ENCODE assay signal across 18 cellular contexts in the genomic region with DNA sequence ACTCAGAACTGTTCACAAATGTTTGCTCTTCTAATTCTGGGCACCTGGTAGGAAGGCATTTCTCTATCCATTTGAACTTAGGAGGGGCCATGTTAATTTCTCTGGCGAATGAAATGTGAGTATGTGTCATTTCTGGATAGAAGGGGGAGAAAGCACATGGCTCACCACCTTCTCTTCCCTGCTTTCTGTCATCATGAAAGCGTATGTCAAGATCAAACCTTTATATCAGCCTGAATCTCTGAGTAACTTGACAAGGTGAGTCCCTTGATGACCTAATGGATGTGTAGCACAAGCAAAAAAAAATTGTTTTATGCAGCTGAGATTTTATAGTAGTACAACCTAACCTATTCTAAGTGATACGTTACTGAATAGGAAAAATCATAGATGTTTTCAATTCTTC. TPM values are rescaled to one million over a fixed set of nuclear protein-coding genes. Genes with fewer than 3 reads are reported as not detected.
DNase-seq lines count a peak whose midpoint lies in the region; ATAC-seq and TF ChIP-seq lines count a peak whose summit lies in the region.
"Had no signal": no experiment of that assay in that cellular context is flagged by ENCODE, and none has a peak within 500 bp of the region (broad histone marks: within the 10 kb centered on the region; RNA-seq: fewer than 3 reads in every experiment).

No MANE protein-coding gene starts in this region.

- H3K9me3 ChIP-seq in endodermal cell (ENCODE audit: control insufficient read depth, low read length), result no peaks in the 10 kb centered on the region

- intact Hi-C loops in activated CD4-positive, alpha-beta T cell treated with anti-CD3 and anti-CD28 coated beads for 36 hours (cut with DNase I, micrococcal nuclease), result loop anchor here in 1 of 2 experiments (2.0 kb wide), 1 partner anchor 16 kb away; no protein-coding TSS in a partner anchor

- CTCF ChIA-PET in activated CD4-positive, alpha-beta T cell treated with anti-CD3 and anti-CD28 coated beads for 36 hours (lab: Charles Lee), result interaction anchor here (0.8 to 1.1 kb wide), 2 partner anchors 17 to 25 kb away, joined by 3 read pairs; no protein-coding TSS in a partner anchor

- POLR2A ChIA-PET in activated CD4-positive, alpha-beta T cell treated with anti-CD3 and anti-CD28 coated beads for 36 hours (lab: Charles Lee), result interaction anchor here (0.6 kb wide), 1 partner anchor 146 kb away, joined by 3 read pairs; no protein-coding TSS in a partner anchor

- H3K4me1 Mint-ChIP-seq in activated CD4-positive, alpha-beta T cell treated with anti-CD3 and anti-CD28 coated beads for 36 hours, result peaks cover 12% of the 10 kb centered on the region
- peaks cover 5% of the 10 kb centered on the region for H3K4me1 Mint-ChIP-seq in activated T-helper 17 cell treated with anti-CD3 and anti-CD28 coated beads, Interleukin-2, amount 50 U/mL, for 72 hours
- peaks cover 4% of the 10 kb centered on the region for H3K4me1 Mint-ChIP-seq in endodermal cell
- H3K4me1 Mint-ChIP-seq: CD14-positive monocyte had no signal

- DNase-seq in activated CD4-positive, alpha-beta T cell treated with anti-CD3 and anti-CD28 coated beads for 36 hours, result no peak
- DNase-seq in activated CD4-positive, alpha-beta T cell treated with anti-CD3 and anti-CD28 coated beads, Interleukin-2, amount 50 U/mL, for 48 hours, result no peak
- DNase-seq in activated naive CD4-positive, alpha-beta T cell treated with anti-CD3 and anti-CD28 coated beads, Interleukin-2, amount 50 U/mL, for 72 hours (ENCODE audit: low spot score in 2 of 2), result no peak
- no peak for DNase-seq in activated naive CD4-positive, alpha-beta T cell treated with anti-CD3 and anti-CD28 coated beads, Interleukin-2, amount 50 U/mL, for 16 hours
- DNase-seq in endodermal cell (no peak), NCI-H146 (lab: John Stamatoyannopoulos, UW) (no peak), NCI-H2171 treated with DMSO at 0.1 percent for 48 hours (lab: John Stamatoyannopoulos, UW) (no peak)
- DNase-seq: CD8-positive, alpha-beta T cell; COR-L47; DND-41; GDM1; HCEC 1CT; HFFc6 had no signal

- no peak overlapping the region for H3K9ac ChIP-seq in endodermal cell (ENCODE audit: extremely low read depth, low read length, poor library complexity, severe bottlenecking)

- H3K27me3 ChIP-seq in endodermal cell (ENCODE audit: control insufficient read depth, insufficient read depth, low read length, poor library complexity, severe bottlenecking), result no peaks in the 10 kb centered on the region

- H3K4me3 Mint-ChIP-seq in activated CD4-positive, alpha-beta T cell treated with anti-CD3 and anti-CD28 coated beads for 36 hours, result no peak overlapping the region
- no peak overlapping the region for H3K4me3 Mint-ChIP-seq in activated T-helper 17 cell treated with anti-CD3 and anti-CD28 coated beads, Interleukin-2, amount 50 U/mL, for 72 hours
- no peak overlapping the region for H3K4me3 Mint-ChIP-seq in endodermal cell
- H3K4me3 Mint-ChIP-seq: CD14-positive monocyte; CD8-positive, alpha-beta T cell; HFFc6 had no signal

- peak overlapping the region; percentile 17 for H3K27ac Mint-ChIP-seq in activated CD4-positive, alpha-beta T cell treated with anti-CD3 and anti-CD28 coated beads for 36 hours
- H3K27ac Mint-ChIP-seq in activated naive CD4-positive, alpha-beta T cell treated with anti-CD3 and anti-CD28 coated beads, Interleukin-2, amount 50 U/mL, for 72 hours, result peak overlapping the region; percentile 39 to 81
- peak overlapping the region; percentile 44 for H3K27ac Mint-ChIP-seq in activated T-helper 17 cell treated with anti-CD3 and anti-CD28 coated beads, Interleukin-2, amount 50 U/mL, for 72 hours
- H3K27ac Mint-ChIP-seq in endodermal cell, result peak overlapping the region; percentile 52
- H3K27ac Mint-ChIP-seq: CD8-positive, alpha-beta T cell; HFFc6 had no signal

- no peaks in the 10 kb centered on the region for H3K9me3 Mint-ChIP-seq in activated CD4-positive, alpha-beta T cell treated with anti-CD3 and anti-CD28 coated beads for 36 hours (ENCODE audit: low read depth)
- H3K9me3 Mint-ChIP-seq in activated naive CD4-positive, alpha-beta T cell treated with anti-CD3 and anti-CD28 coated beads, Interleukin-2, amount 50 U/mL, for 72 hours, result no peaks in the 10 kb centered on the region
- no peaks in the 10 kb centered on the region for H3K9me3 Mint-ChIP-seq in activated T-helper 17 cell treated with anti-CD3 and anti-CD28 coated beads, Interleukin-2, amount 50 U/mL, for 72 hours
- no peaks in the 10 kb centered on the region for H3K9me3 Mint-ChIP-seq in endodermal cell
- H3K9me3 Mint-ChIP-seq: CD14-positive monocyte; CD8-positive, alpha-beta T cell; HFFc6 had no signal

- H3K27ac ChIP-seq in endodermal cell (ENCODE audit: low read depth, low read length), result no peak overlapping the region
- H3K27ac ChIP-seq: 22Rv1 had no signal

- H3K4me3 ChIP-seq in endodermal cell (ENCODE audit: low read length), result no peak overlapping the region

- no peaks in the 10 kb centered on the region for H3K27me3 Mint-ChIP-seq in activated CD4-positive, alpha-beta T cell treated with anti-CD3 and anti-CD28 coated beads for 36 hours
- H3K27me3 Mint-ChIP-seq in activated T-helper 17 cell treated with anti-CD3 and anti-CD28 coated beads, Interleukin-2, amount 50 U/mL, for 72 hours, result no peaks in the 10 kb centered on the region
- H3K27me3 Mint-ChIP-seq in endodermal cell (ENCODE audit: insufficient read depth), result no peaks in the 10 kb centered on the region

- peaks cover 90% of the 10 kb centered on the region for H3K36me3 ChIP-seq in endodermal cell (ENCODE audit: control insufficient read depth, insufficient read depth, low read length)

- peaks cover 3% of the 10 kb centered on the region for H3K4me1 ChIP-seq in endodermal cell (ENCODE audit: control insufficient read depth, insufficient read depth, low read length)

- 95 to 100% methylated on average over 2 of the region's 3 CpGs for WGBS in endodermal cell (ENCODE audit: insufficient coverage in 1 of 2, insufficient read length in 1 of 2), 2 experiments

- peak; percentile 70 for ATAC-seq in activated CD4-positive, alpha-beta T cell treated with anti-CD3 and anti-CD28 coated beads for 36 hours
- ATAC-seq in activated naive CD4-positive, alpha-beta T cell treated with anti-CD3 and anti-CD28 coated beads, Interleukin-2, amount 50 U/mL, for 72 hours, result peak; percentile 56
- ATAC-seq in activated T-helper 17 cell treated with anti-CD3 and anti-CD28 coated beads, Interleukin-2, amount 50 U/mL, for 72 hours (replicated peaks), result peak; percentile 12
- ATAC-seq: CD8-positive, alpha-beta T cell had no signal

- no peak for TF ChIP-seq CTCF in endodermal cell (conservative IDR thresholded peaks at IDR 0.05)

- peaks cover 84% of the 10 kb centered on the region for H3K36me3 Mint-ChIP-seq in activated CD4-positive, alpha-beta T cell treated with anti-CD3 and anti-CD28 coated beads for 36 hours (ENCODE audit: low read depth)
- H3K36me3 Mint-ChIP-seq in activated naive CD4-positive, alpha-beta T cell treated with anti-CD3 and anti-CD28 coated beads, Interleukin-2, amount 50 U/mL, for 72 hours, result peaks cover 29 to 48% of the 10 kb centered on the region in 2 donors
- H3K36me3 Mint-ChIP-seq in activated T-helper 17 cell treated with anti-CD3 and anti-CD28 coated beads, Interleukin-2, amount 50 U/mL, for 72 hours (ENCODE audit: low read depth), result peaks cover 100% of the 10 kb centered on the region
- H3K36me3 Mint-ChIP-seq in endodermal cell (ENCODE audit: low read depth), result peaks cover 86% of the 10 kb centered on the region

RNA-seq across cellular contexts. Expression of a gene that starts 12.1 kb away (rescaled TPM):
- under 1 TPM; 0.16 TPM for total RNA-seq in activated CD4-positive, alpha-beta T cell treated with anti-CD3 and anti-CD28 coated beads for 36 hours
- under 1 TPM; 0.11 to 0.27 TPM for total RNA-seq in activated naive CD4-positive, alpha-beta T cell treated with anti-CD3 and anti-CD28 coated beads, Interleukin-2, amount 50 U/mL, for 72 hours
- 1 to 10 TPM in 1 of 2 donors, under 1 TPM in 1; 0.45 to 1.0 TPM for total RNA-seq in activated T-helper 17 cell treated with anti-CD3 and anti-CD28 coated beads, Interleukin-2, amount 50 U/mL, for 72 hours
- total RNA-seq in endodermal cell, result under 1 TPM; 0.11 TPM
- polyA plus RNA-seq in endodermal cell (2013, experiment 1 of 2), result not detected
- not detected for polyA plus RNA-seq in endodermal cell (2013, experiment 2 of 2)
- total RNA-seq: HFFc6, HT1080 had no signal
- polyA plus RNA-seq: BJ, CD14-positive monocyte had no signal

RNA-seq across cellular contexts. Expression of a gene that starts 27.2 kb away (rescaled TPM):
- total RNA-seq in activated CD4-positive, alpha-beta T cell treated with anti-CD3 and anti-CD28 coated beads for 36 hours, result 100 to 1,000 TPM; 228 to 276 TPM
- 100 to 1,000 TPM; 159 to 249 TPM for total RNA-seq in activated naive CD4-positive, alpha-beta T cell treated with anti-CD3 and anti-CD28 coated beads, Interleukin-2, amount 50 U/mL, for 72 hours
- 100 to 1,000 TPM; 163 to 245 TPM for total RNA-seq in activated T-helper 17 cell treated with anti-CD3 and anti-CD28 coated beads, Interleukin-2, amount 50 U/mL, for 72 hours
- total RNA-seq in endodermal cell, result 100 to 1,000 TPM; 140 to 141 TPM
- 90.8 TPM for polyA plus RNA-seq in endodermal cell (2013, experiment 1 of 2)
- polyA plus RNA-seq in endodermal cell (2013, experiment 2 of 2), result 85.7 TPM

Comparison
In these comparisons a context has a peak if more than half of its experiments do, and no peak if none do; other contexts are left out.
1. ATAC-seq: peak in every context shown above with its lines; median percentile 70 in activated CD4-positive, alpha-beta T cell treated with anti-CD3 and anti-CD28 coated beads for 36 hours; 56 in activated naive CD4-positive, alpha-beta T cell treated with anti-CD3 and anti-CD28 coated beads, Interleukin-2, amount 50 U/mL, for 72 hours; 12 in activated T-helper 17 cell treated with anti-CD3 and anti-CD28 coated beads, Interleukin-2, amount 50 U/mL, for 72 hours.